17 cellular contexts compared by ENCODE assay signal in the genomic region with DNA sequence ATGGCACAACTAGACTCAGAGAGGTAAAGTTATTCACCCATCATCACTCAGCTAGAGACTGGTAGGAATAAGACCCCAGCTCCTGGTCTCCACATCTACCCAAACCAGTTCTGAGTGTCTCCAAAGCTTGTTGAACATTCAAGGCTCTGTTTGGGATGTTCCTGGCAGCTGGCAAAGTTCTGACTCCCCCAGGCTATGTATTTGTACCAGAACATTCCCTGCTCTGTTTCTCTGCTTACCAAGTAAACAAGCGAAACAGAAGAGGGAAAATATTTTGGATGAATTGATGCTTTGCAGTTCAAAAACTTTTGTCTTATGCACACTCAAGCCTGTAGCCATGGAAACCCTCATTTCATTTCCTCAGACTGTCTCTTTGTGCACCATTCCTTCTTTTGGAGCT.
"Had no signal": no experiment of that assay in that cellular context is flagged by ENCODE, and none has a peak within 500 bp of the region (broad histone marks: within the 10 kb centered on the region; RNA-seq: fewer than 3 reads in every experiment).

No MANE protein-coding gene starts in this region.

- H3K9me3 ChIP-seq: adrenal gland, ovary, psoas muscle, testis had no signal

- DNase-seq: activated CD4-positive, alpha-beta T cell treated with anti-CD3 and anti-CD28 coated beads for 1 hour; activated naive CD4-positive, alpha-beta T cell; activated T-cell treated with anti-CD3 and anti-CD28 coated beads, Interleukin-2, amount 50 U/mL, for 1 hour; adrenal gland; cerebellar nuclear complex; cortex of kidney; kidney; natural killer cell; ovary; psoas muscle; right cardiac atrium; stimulated activated CD4-positive, alpha-beta T cell treated with anti-CD3 and anti-CD28 coated beads, Interleukin-1b, Interleukin-23, amount 100 ng/mL, for 48 hours; T-helper 1 cell; testis had no signal

- H3K4me3 ChIP-seq: adrenal gland, lung, ovary, psoas muscle, skin epidermis, testis had no signal

- H3K4me1 ChIP-seq: adrenal gland, psoas muscle, testis had no signal

- H3K27me3 ChIP-seq: adrenal gland, ovary, testis had no signal

- H3K36me3 ChIP-seq: adrenal gland, ovary had no signal

- H3K27ac ChIP-seq: adrenal gland, epithelial cell of prostate, ovary, psoas muscle, testis had no signal
